Comparison of ENCODE assay signal across 17 cellular contexts in the genomic region with DNA sequence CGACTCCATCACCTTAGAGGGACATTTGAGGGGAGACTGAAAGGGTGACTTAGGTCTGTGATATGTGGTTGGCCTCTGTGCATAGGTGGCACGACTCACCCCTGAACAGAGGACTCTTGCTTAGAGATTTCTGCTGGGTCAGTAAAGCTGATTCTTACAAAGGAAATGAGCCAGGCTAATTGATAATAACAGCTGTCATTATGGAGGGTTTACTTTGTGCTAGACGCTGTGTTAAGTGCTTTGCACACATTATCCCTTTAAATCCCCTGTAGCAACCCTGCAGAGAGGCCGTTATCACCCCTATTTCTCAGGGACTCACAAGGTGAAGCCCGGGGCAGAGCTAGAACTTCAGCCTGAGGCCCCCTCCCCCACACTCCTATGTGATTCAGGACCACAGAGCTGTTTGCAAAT.
DNase-seq lines count a peak whose midpoint lies in the region; ATAC-seq and TF ChIP-seq lines count a peak whose summit lies in the region.
"Had no signal": no experiment of that assay in that cellular context is flagged by ENCODE, and none has a peak within 500 bp of the region (broad histone marks: within the 10 kb centered on the region; RNA-seq: fewer than 3 reads in every experiment).

No MANE protein-coding gene starts in this region.

- H3K4me1 Mint-ChIP-seq in T-helper 17 cell = no peaks in the 10 kb centered on the region
- H3K4me1 Mint-ChIP-seq: activated CD4-positive, alpha-beta T cell treated with anti-CD3 and anti-CD28 coated beads, Interleukin-2, amount 10 ng/mL, durations not matched to agents 7 days and 5 days; CD14-positive monocyte; natural killer cell had no signal

- H3K9me3 ChIP-seq in T-helper 17 cell (ENCODE audit: control insufficient read depth, low read length, poor library complexity, severe bottlenecking) = no peaks in the 10 kb centered on the region
- H3K9me3 ChIP-seq: gastrocnemius medialis had no signal

- H3K27me3 Mint-ChIP-seq in T-helper 17 cell = peaks cover 12% of the 10 kb centered on the region

- H3K36me3 Mint-ChIP-seq in T-helper 17 cell (ENCODE audit: low read depth) = no peaks in the 10 kb centered on the region
- H3K36me3 Mint-ChIP-seq: CD14-positive monocyte, natural killer cell had no signal

- no peak overlapping the region for H3K27ac Mint-ChIP-seq in T-helper 17 cell
- H3K27ac Mint-ChIP-seq: activated CD4-positive, alpha-beta T cell treated with anti-CD3 and anti-CD28 coated beads, Interleukin-2, amount 10 ng/mL, durations not matched to agents 7 days and 5 days; CD14-positive monocyte; natural killer cell had no signal

- no peak for TF ChIP-seq CTCF in GM13977 (IDR thresholded peaks at IDR 0.05; ENCODE audit: extremely low read depth, insufficient read depth, missing control alignments)

- DNase-seq in DMS153 (lab: John Stamatoyannopoulos, UW) (peak; percentile 79), NCI-H1105 (lab: John Stamatoyannopoulos, UW) (peak; percentile 81), NCI-H82 (lab: John Stamatoyannopoulos, UW) (peak; percentile 81), islet precursor cell (peak; percentile 71), GM13977 (ENCODE audit: low spot score) (no peak), HPDE6-E6E7 (ENCODE audit: extremely low spot score) (no peak), T-helper 17 cell (no peak)
- DNase-seq: activated CD4-positive, alpha-beta T cell treated with anti-CD3 and anti-CD28 coated beads, Interleukin-2, amount 10 ng/mL, durations not matched to agents 7 days and 5 days; activated CD8-positive, alpha-beta memory T cell treated with anti-CD3 and anti-CD28 coated beads, Interleukin-2, amount 50 U/mL, for 4 hours; DND-41; erythroblast; gastrocnemius medialis; natural killer cell; stimulated activated CD4-positive, alpha-beta T cell treated with anti-CD3 and anti-CD28 coated beads, Interleukin-2, amount 100 ng/mL, for 48 hours had no signal

- H3K4me3 Mint-ChIP-seq in T-helper 17 cell = no peak overlapping the region
- H3K4me3 Mint-ChIP-seq: activated CD4-positive, alpha-beta T cell treated with anti-CD3 and anti-CD28 coated beads, Interleukin-2, amount 10 ng/mL, durations not matched to agents 7 days and 5 days; CD14-positive monocyte; natural killer cell had no signal

- in situ Hi-C loops in GM13977 (cut with MboI; ENCODE audit: low pct_unique_long_range_greater_than_20kb, low sequenced_read_pairs, unreplicated experiment) = no loop called here

- no peak for ATAC-seq in GM19328 (IDR thresholded peaks at IDR 0.05; ENCODE audit: unreplicated experiment)
- ATAC-seq in T-helper 17 cell = no peak
- ATAC-seq: gastrocnemius medialis, K562, natural killer cell had no signal

Comparison
In these comparisons a context has a peak if more than half of its experiments do, and no peak if none do; other contexts are left out.
1. DNase-seq: peak in DMS153 (single experiment), NCI-H1105 (single experiment), NCI-H82 (single experiment) and islet precursor cell (single experiment); none in GM13977 (single experiment), HPDE6-E6E7 (single experiment) and T-helper 17 cell (0 of 3).